Comparison of ENCODE assay signal across 14 cellular contexts in genomic region chr2:1741851-1742250, GRCh38. TPM values are rescaled to one million over a fixed set of nuclear protein-coding genes. Genes with fewer than 3 reads are reported as not detected.
A peak's percentile ranks its signal among the peaks of the same experiment; 100 is the strongest.
DNase-seq lines count a peak whose midpoint lies in the region; ATAC-seq and TF ChIP-seq lines count a peak whose summit lies in the region.
"Had no signal": no experiment of that assay in that cellular context is flagged by ENCODE, and none has a peak within 500 bp of the region (broad histone marks: within the 10 kb centered on the region; RNA-seq: fewer than 3 reads in every experiment).

No MANE protein-coding gene starts in this region.

- ATAC-seq in GM19328 (IDR thresholded peaks at IDR 0.05; ENCODE audit: unreplicated experiment) = no peak
- ATAC-seq: effector memory CD8-positive, alpha-beta T cell; HepG2 had no signal

- H2AK5ac ChIP-seq in mesenchymal stem cell (ENCODE audit: low read length, severe bottlenecking) = peak overlapping the region; percentile 7

- H3K27ac ChIP-seq in mesenchymal stem cell (ENCODE audit: low read length, poor library complexity, severe bottlenecking) = peak overlapping the region; percentile 94
- H3K27ac ChIP-seq in subcutaneous abdominal adipose tissue (ENCODE audit: low read depth, low read length) = peak overlapping the region; percentile 95
- H3K27ac ChIP-seq: neutrophil had no signal

- H3K4ac ChIP-seq in mesenchymal stem cell (ENCODE audit: low read depth in 1 of 2, low read length in 2 of 2) = peak overlapping the region in 1 of 2 experiments; percentile 54

- no peaks in the 10 kb centered on the region for H3K36me3 Mint-ChIP-seq in T-helper 1 cell treated with Interleukin-12 subunit alpha and Interleukin-12 subunit beta and Interleukin-4 antibody, amounts not matched to agents 30 μg/mL and 1 μg/mL, for 36 hours (ENCODE audit: low read depth)
- peaks cover 59% of the 10 kb centered on the region for H3K36me3 Mint-ChIP-seq in brain
- H3K36me3 Mint-ChIP-seq: activated naive CD4-positive, alpha-beta T cell treated with anti-CD3 and anti-CD28 coated beads, Interleukin-2, amount 10 ng/mL, durations not matched to agents 7 days and 5 days had no signal

- H2BK120ac ChIP-seq in mesenchymal stem cell (ENCODE audit: low read depth, low read length) = no peak overlapping the region

- H2BK5ac ChIP-seq in mesenchymal stem cell (ENCODE audit: low read depth, low read length, poor library complexity, severe bottlenecking) = no peak overlapping the region

- H3K9me3 ChIP-seq in mesenchymal stem cell (ENCODE audit: control insufficient read depth, low read length) (no peaks in the 10 kb centered on the region), subcutaneous abdominal adipose tissue (ENCODE audit: control insufficient read depth in 5 of 5, low read length in 5 of 5) (no peaks in the 10 kb centered on the region)
- H3K9me3 ChIP-seq: neutrophil, tibial artery had no signal

- peak overlapping the region in 1 of 2 experiments; percentile 67 for H3K18ac ChIP-seq in mesenchymal stem cell (ENCODE audit: low read depth in 1 of 2, low read length in 2 of 2)

- H3K4me2 ChIP-seq in mesenchymal stem cell (ENCODE audit: low read length, poor library complexity, severe bottlenecking) = peak overlapping the region; percentile 77

- H3K9me3 Mint-ChIP-seq in T-helper 1 cell treated with Interleukin-12 subunit alpha and Interleukin-12 subunit beta and Interleukin-4 antibody, amounts not matched to agents 30 μg/mL and 1 μg/mL, for 36 hours = no peaks in the 10 kb centered on the region
- peaks cover 0 to 20% (median 7%) of the 10 kb centered on the region in 5 experiments for H3K9me3 Mint-ChIP-seq in brain
- H3K9me3 Mint-ChIP-seq: activated naive CD4-positive, alpha-beta T cell treated with anti-CD3 and anti-CD28 coated beads, Interleukin-2, amount 10 ng/mL, durations not matched to agents 7 days and 5 days had no signal

- peaks cover 15% of the 10 kb centered on the region for H3K79me1 ChIP-seq in mesenchymal stem cell (replicated peaks; ENCODE audit: low read length, poor library complexity, severe bottlenecking)

- H3K4me3 ChIP-seq in mesenchymal stem cell (ENCODE audit: insufficient read depth in 1 of 2, low read depth in 1 of 2, low read length in 2 of 2) (peak overlapping the region in 1 of 2 experiments; percentile 82), subcutaneous abdominal adipose tissue (ENCODE audit: low read depth in 1 of 5, low read length in 5 of 5) (peak overlapping the region; percentile 66 to 82 (median 75))

- H2BK12ac ChIP-seq in mesenchymal stem cell (ENCODE audit: low read length in 2 of 2) = peak overlapping the region in 1 of 2 experiments; percentile 82

- H3K27me3 Mint-ChIP-seq in T-helper 1 cell treated with Interleukin-12 subunit alpha and Interleukin-12 subunit beta and Interleukin-4 antibody, amounts not matched to agents 30 μg/mL and 1 μg/mL, for 36 hours (ENCODE audit: low read depth) = peaks cover 47% of the 10 kb centered on the region
- peaks cover 5% of the 10 kb centered on the region for H3K27me3 Mint-ChIP-seq in brain

- H3K14ac ChIP-seq in mesenchymal stem cell (ENCODE audit: low read length in 2 of 2) = peak overlapping the region in 1 of 2 experiments; percentile 18

- peaks cover 7% of the 10 kb centered on the region for H3K4me1 Mint-ChIP-seq in T-helper 1 cell treated with Interleukin-12 subunit alpha and Interleukin-12 subunit beta and Interleukin-4 antibody, amounts not matched to agents 30 μg/mL and 1 μg/mL, for 36 hours (ENCODE audit: low read depth)
- peaks cover 35% of the 10 kb centered on the region for H3K4me1 Mint-ChIP-seq in brain

- no peak overlapping the region for H2BK15ac ChIP-seq in mesenchymal stem cell (ENCODE audit: low read depth, poor library complexity, severe bottlenecking)

- peaks cover 0 to 42% of the 10 kb centered on the region in 2 experiments for H3K36me3 ChIP-seq in mesenchymal stem cell (ENCODE audit: control insufficient read depth in 1 of 2, insufficient read depth in 2 of 2, low read depth in 1 of 2, low read length in 2 of 2)
- H3K36me3 ChIP-seq in subcutaneous abdominal adipose tissue (ENCODE audit: control insufficient read depth in 5 of 5, insufficient read depth in 5 of 5, low read length in 5 of 5) = peaks cover 0 to 3% (median 3%) of the 10 kb centered on the region in 5 donors
- H3K36me3 ChIP-seq: neutrophil, tibial artery had no signal

- H3K23ac ChIP-seq in mesenchymal stem cell (ENCODE audit: low read length in 2 of 2) = peak overlapping the region; percentile 21 to 83

- TF ChIP-seq CTCF in brain (conservative IDR thresholded peaks at IDR 0.05) = no peak

- H4K8ac ChIP-seq in mesenchymal stem cell (ENCODE audit: low read length) = no peak overlapping the region

- peak overlapping the region; percentile 1 for H4K91ac ChIP-seq in mesenchymal stem cell (ENCODE audit: low read length)

- no peak for DNase-seq in T-helper 1 cell
- no peak for DNase-seq in mesenchymal stem cell
- DNase-seq in 8988T = no peak
- no peak for DNase-seq in activated T-cell treated with anti-CD3 and anti-CD28 coated beads, Interleukin-2, amount 50 U/mL, for 1 hour
- DNase-seq: activated naive CD4-positive, alpha-beta T cell treated with anti-CD3 and anti-CD28 coated beads, Interleukin-2, amount 10 ng/mL, durations not matched to agents 7 days and 5 days; effector memory CD8-positive, alpha-beta T cell; stimulated activated CD4-positive, alpha-beta T cell treated with anti-CD3 and anti-CD28 coated beads, Interleukin-4, amount 100 ng/mL, for 4 hours; tibial artery had no signal

- H3K9ac ChIP-seq in mesenchymal stem cell (ENCODE audit: low read length) (no peak overlapping the region), subcutaneous abdominal adipose tissue (ENCODE audit: low read length in 5 of 5) (peak overlapping the region in 3 of 5 donors; percentile 28 to 83 (median 77))

- WGBS in mesenchymal stem cell = 90% methylated on average over 13 of the region's 14 CpGs

- H3K4me3 Mint-ChIP-seq in T-helper 1 cell treated with Interleukin-12 subunit alpha and Interleukin-12 subunit beta and Interleukin-4 antibody, amounts not matched to agents 30 μg/mL and 1 μg/mL, for 36 hours = peak overlapping the region; percentile 40
- H3K4me3 Mint-ChIP-seq in brain = peak overlapping the region; percentile 96 to 100 (median 98)
- H3K4me3 Mint-ChIP-seq: activated naive CD4-positive, alpha-beta T cell treated with anti-CD3 and anti-CD28 coated beads, Interleukin-2, amount 10 ng/mL, durations not matched to agents 7 days and 5 days; effector memory CD8-positive, alpha-beta T cell had no signal

- peaks cover 0 to 10% of the 10 kb centered on the region in 2 experiments for H3K27me3 ChIP-seq in mesenchymal stem cell (ENCODE audit: control insufficient read depth in 1 of 2, insufficient read depth in 1 of 2, low read length in 2 of 2)
- H3K27me3 ChIP-seq in subcutaneous abdominal adipose tissue (ENCODE audit: control insufficient read depth in 5 of 5, insufficient read depth in 4 of 5, low read length in 5 of 5) = no peaks in the 10 kb centered on the region
- H3K27me3 ChIP-seq: tibial artery had no signal

- H3K4me1 ChIP-seq in mesenchymal stem cell (ENCODE audit: control insufficient read depth, insufficient read depth, low read depth, low read length) = peaks cover 39% of the 10 kb centered on the region
- H3K4me1 ChIP-seq in subcutaneous abdominal adipose tissue (ENCODE audit: control insufficient read depth in 5 of 5, insufficient read depth in 5 of 5, low read length in 5 of 5) = peaks cover 11 to 69% (median 64%) of the 10 kb centered on the region in 5 donors

- no peak overlapping the region for H2AFZ ChIP-seq in mesenchymal stem cell (ENCODE audit: low read depth, low read length)

- H3K27ac Mint-ChIP-seq in T-helper 1 cell treated with Interleukin-12 subunit alpha and Interleukin-12 subunit beta and Interleukin-4 antibody, amounts not matched to agents 30 μg/mL and 1 μg/mL, for 36 hours = no peak overlapping the region
- peak overlapping the region; percentile 87 to 99 (median 97) for H3K27ac Mint-ChIP-seq in brain
- H3K27ac Mint-ChIP-seq: activated naive CD4-positive, alpha-beta T cell treated with anti-CD3 and anti-CD28 coated beads, Interleukin-2, amount 10 ng/mL, durations not matched to agents 7 days and 5 days; effector memory CD8-positive, alpha-beta T cell had no signal

RNA-seq across cellular contexts. Expression of gene PXDN, which starts 2.5 kb away (rescaled TPM):
- polyA plus RNA-seq in brain (ENCODE audit: insufficient read depth, low read depth, low replicate concordance) = 6.9 TPM
- 621 TPM for polyA plus RNA-seq in mesenchymal stem cell (2013, experiment 1 of 2)
- 614 TPM for polyA plus RNA-seq in mesenchymal stem cell (2013, experiment 2 of 2)
- polyA plus RNA-seq: HepG2 had no signal
